1 cellular context compared by ENCODE assay signal in genomic region chr4:139668036-139668435, GRCh38.
TF ChIP-seq lines count a peak whose summit lies in the region.

No MANE protein-coding gene starts in this region.

TF ChIP-seq in K562, 482 proteins besides CTCF, POLR2A, EP300 and RAD21 (continued from another document):
- TF ChIP-seq TAL1 (IDR thresholded peaks at IDR 0.05) (peak; percentile 42; the same call in 1 of the 2 replicates), EHMT2 (IDR thresholded peaks at IDR 0.05) (no peak), ZNF707 (CRISPR knock-in tag; conservative IDR thresholded peaks at IDR 0.05) (no peak), TCF3 (CRISPR knock-in tag; IDR thresholded peaks at IDR 0.05) (peak; percentile 52), HOMEZ (CRISPR knock-in tag; IDR thresholded peaks at IDR 0.05) (no peak), NFIC (IDR thresholded peaks at IDR 0.05) (no peak), RCOR1 (IDR thresholded peaks at IDR 0.05; ENCODE audit: borderline replicate concordance in 1 of 2, low read depth in 2 of 2, low read length in 2 of 2) (peak in 1 of 2 experiments; percentile 55; a peak in 1 of 4 replicates), KDM1A (IDR thresholded peaks at IDR 0.05) (peak in 1 of 2 experiments; percentile 5; a peak in 2 of 4 replicates), ZNF3 (CRISPR knock-in tag; IDR thresholded peaks at IDR 0.05) (no peak), CTBP1 (IDR thresholded peaks at IDR 0.05; ENCODE audit: borderline replicate concordance) (0 out of 2 replicates have a peak, but pooled peaks have one; percentile 9), ZNF75A (CRISPR knock-in tag; IDR thresholded peaks at IDR 0.05) (no peak), PATZ1 (CRISPR knock-in tag; IDR thresholded peaks at IDR 0.05; ENCODE audit: borderline replicate concordance) (no peak), CBFA2T3 (IDR thresholded peaks at IDR 0.05) (peak; percentile 67)
